2 cellular contexts compared by ENCODE assay signal in genomic region chr19:13849277-13849676, GRCh38.
TF ChIP-seq lines count a peak whose summit lies in the region.

No MANE protein-coding gene starts in this region.

TF ChIP-seq in HCT116, 20 proteins besides CTCF, POLR2A, EP300 and RAD21:
- TF ChIP-seq EGR1 (IDR thresholded peaks at IDR 0.05; ENCODE audit: low read depth): no peak

TF ChIP-seq in endothelial cell of umbilical vein, 7 proteins besides CTCF, POLR2A, EP300 and RAD21:
- TF ChIP-seq MAX (IDR thresholded peaks at IDR 0.05; ENCODE audit: insufficient read depth, insufficient read length) (no peak), POLR2AphosphoS5 (IDR thresholded peaks at IDR 0.05; ENCODE audit: insufficient read depth, low read depth, low read length) (no peak), MYC (IDR thresholded peaks at IDR 0.05; ENCODE audit: low read depth, low read length) (no peak), GATA2 (IDR thresholded peaks at IDR 0.05; ENCODE audit: insufficient read depth, insufficient read length, low read depth, low read length) (no peak), FOS (IDR thresholded peaks at IDR 0.05; ENCODE audit: borderline replicate concordance, insufficient read depth, low read length) (no peak), JUN (IDR thresholded peaks at IDR 0.05; ENCODE audit: borderline replicate concordance, insufficient read depth, insufficient read length, low read depth) (no peak), EZH2 (IDR thresholded peaks at IDR 0.05; ENCODE audit: borderline replicate concordance, low read depth, low read length, severe bottlenecking) (no peak)
